ENCODE assay signal across 25 cellular contexts in the genomic region with DNA sequence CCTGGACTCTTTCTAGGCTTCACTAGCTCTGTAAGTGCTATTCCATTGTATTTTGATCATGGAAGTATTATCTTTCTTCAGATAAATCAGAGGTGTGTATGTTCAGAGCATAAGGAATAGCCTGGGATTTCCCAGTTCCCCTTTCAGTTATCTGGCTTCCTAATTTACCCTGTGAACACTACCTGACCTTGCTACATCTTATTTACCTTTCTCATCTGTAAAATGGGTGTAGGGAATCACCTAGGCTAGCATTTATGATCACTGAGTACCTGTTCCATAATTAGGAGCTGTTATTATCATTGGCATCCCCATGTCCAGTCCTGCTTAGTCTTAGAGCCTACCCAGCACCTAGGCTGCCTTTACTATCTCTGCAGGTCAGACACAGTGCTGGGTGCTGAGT.
A peak's percentile ranks its signal among the peaks of the same experiment; 100 is the strongest.
DNase-seq lines count a peak whose midpoint lies in the region; ATAC-seq, FAIRE-seq and TF ChIP-seq lines count a peak whose summit lies in the region.
"Had no signal": no experiment of that assay in that cellular context is flagged by ENCODE, and none has a peak within 500 bp of the region (broad histone marks: within the 10 kb centered on the region; RNA-seq: fewer than 3 reads in every experiment).

No MANE protein-coding gene starts in this region.

- H3K9me3 ChIP-seq in AG04450 (ENCODE audit: control insufficient read depth, insufficient read depth, low read length), result no peaks in the 10 kb centered on the region
- H3K9me3 ChIP-seq in colonic mucosa, result no peaks in the 10 kb centered on the region
- no peaks in the 10 kb centered on the region for H3K9me3 ChIP-seq in liver (ENCODE audit: control insufficient read depth in 4 of 4, low read length in 3 of 4)
- H3K9me3 ChIP-seq in stomach smooth muscle (ENCODE audit: control insufficient read depth in 2 of 2, low read length in 2 of 2), result no peaks in the 10 kb centered on the region
- H3K9me3 ChIP-seq: BLaER1 treated with 17β-estradiol and CSF1 and Interleukin-3, amounts not matched to agents 10 nM and 100 nM had no signal

- H3K36me3 ChIP-seq in colonic mucosa (no peaks in the 10 kb centered on the region), liver (ENCODE audit: control insufficient read depth in 4 of 4, insufficient read depth in 3 of 4, low read depth in 1 of 4, low read length in 3 of 4) (no peaks in the 10 kb centered on the region), stomach smooth muscle (ENCODE audit: control insufficient read depth in 2 of 2, insufficient read depth in 2 of 2, low read length in 2 of 2) (no peaks in the 10 kb centered on the region)
- H3K36me3 ChIP-seq: BLaER1 treated with 17β-estradiol and CSF1 and Interleukin-3, amounts not matched to agents 10 nM and 100 nM had no signal

- H3K27me3 Mint-ChIP-seq in activated CD4-positive, alpha-beta memory T cell treated with anti-CD3 and anti-CD28 coated beads for 36 hours, result peaks cover 4% of the 10 kb centered on the region
- H3K27me3 Mint-ChIP-seq: stimulated activated naive B cell treated with anti-CD40 and anti-IgM and Interleukin-4, amounts not matched to agents 10 μg/mL and 1 μg/mL and 100 μg/mL, for 72 hours; T-helper 17 cell had no signal

- TF ChIP-seq RAD21 in liver (IDR thresholded peaks at IDR 0.05), result no peak

- H3K4me1 Mint-ChIP-seq in activated CD4-positive, alpha-beta memory T cell treated with anti-CD3 and anti-CD28 coated beads for 36 hours (ENCODE audit: low read depth), result no peaks in the 10 kb centered on the region
- H3K4me1 Mint-ChIP-seq: stimulated activated naive B cell treated with anti-CD40 and anti-IgM and Interleukin-4, amounts not matched to agents 10 μg/mL and 1 μg/mL and 100 μg/mL, for 72 hours; T-helper 17 cell had no signal

- ATAC-seq in HG03571 (IDR thresholded peaks at IDR 0.05; ENCODE audit: unreplicated experiment), result no peak
- ATAC-seq: activated naive CD4-positive, alpha-beta T cell treated with anti-CD3 and anti-CD28 coated beads, Interleukin-2, amount 50 U/mL, for 72 hours; esophagus mucosa; left colon; stimulated activated naive B cell treated with anti-CD40 and anti-IgM and Interleukin-4, amounts not matched to agents 10 μg/mL and 1 μg/mL and 100 μg/mL, for 72 hours; T-helper 17 cell had no signal

- H3K4me3 ChIP-seq in AG04450 (ENCODE audit: low read depth, low read length) (no peak overlapping the region), colonic mucosa (no peak overlapping the region), liver (ENCODE audit: low read depth in 1 of 3, low read length in 3 of 3) (no peak overlapping the region), stomach smooth muscle (ENCODE audit: low read length in 2 of 2) (peak overlapping the region in 1 of 2 donors; percentile 44)
- H3K4me3 ChIP-seq: BLaER1 treated with 17β-estradiol and CSF1 and Interleukin-3, amounts not matched to agents 10 nM and 100 nM; smooth muscle cell had no signal

- no peak overlapping the region for H3K4me3 Mint-ChIP-seq in activated CD4-positive, alpha-beta memory T cell treated with anti-CD3 and anti-CD28 coated beads for 36 hours
- H3K4me3 Mint-ChIP-seq: stimulated activated naive B cell treated with anti-CD40 and anti-IgM and Interleukin-4, amounts not matched to agents 10 μg/mL and 1 μg/mL and 100 μg/mL, for 72 hours; T-helper 17 cell had no signal

- no peaks in the 10 kb centered on the region for H3K27me3 ChIP-seq in AG04450 (ENCODE audit: control insufficient read depth, insufficient read depth, low read length)
- H3K27me3 ChIP-seq in colonic mucosa, result no peaks in the 10 kb centered on the region
- H3K27me3 ChIP-seq in liver (ENCODE audit: control insufficient read depth in 4 of 4, insufficient read depth in 4 of 4, low read length in 3 of 4), result no peaks in the 10 kb centered on the region
- no peaks in the 10 kb centered on the region for H3K27me3 ChIP-seq in stomach smooth muscle (ENCODE audit: control insufficient read depth in 1 of 2, insufficient read depth in 2 of 2, low read length in 2 of 2)
- H3K27me3 ChIP-seq: BLaER1 treated with 17β-estradiol and CSF1 and Interleukin-3, amounts not matched to agents 10 nM and 100 nM had no signal

- H3K4me1 ChIP-seq in colonic mucosa, result no peaks in the 10 kb centered on the region
- peaks cover 4 to 33% (median 25%) of the 10 kb centered on the region in 4 donors for H3K4me1 ChIP-seq in liver (ENCODE audit: control insufficient read depth in 4 of 4, insufficient read depth in 4 of 4, low read length in 3 of 4)
- H3K4me1 ChIP-seq in stomach smooth muscle (ENCODE audit: control insufficient read depth, insufficient read depth, low read length), result peaks cover 23% of the 10 kb centered on the region

- no peak overlapping the region for H3K9ac ChIP-seq in colonic mucosa (ENCODE audit: low read depth in 2 of 2, low read length in 2 of 2)
- no peak overlapping the region for H3K9ac ChIP-seq in liver (ENCODE audit: low read depth in 1 of 2, low read length in 2 of 2)
- peak overlapping the region in 1 of 2 donors; percentile 21 for H3K9ac ChIP-seq in stomach smooth muscle (ENCODE audit: low read length in 2 of 2)
- H3K9ac ChIP-seq: BLaER1 treated with 17β-estradiol and CSF1 and Interleukin-3, amounts not matched to agents 10 nM and 100 nM had no signal

- TF ChIP-seq CTCF in AG04450 (IDR thresholded peaks at IDR 0.05; ENCODE audit: low read depth, low read length) (no peak), colonic mucosa (IDR thresholded peaks at IDR 0.05) (no peak), liver (IDR thresholded peaks at IDR 0.05; ENCODE audit: low read depth, low read length, missing input control) (no peak)

- H3K27ac ChIP-seq in AG04450 (ENCODE audit: low read depth, low read length) (peak overlapping the region; percentile 95), colonic mucosa (peak overlapping the region; percentile 24), liver (ENCODE audit: low read depth in 1 of 2, low read length in 2 of 2) (peak overlapping the region; percentile 15 to 65), stomach smooth muscle (ENCODE audit: low read length) (peak overlapping the region; percentile 76)
- H3K27ac ChIP-seq: BLaER1 treated with 17β-estradiol and CSF1 and Interleukin-3, amounts not matched to agents 10 nM and 100 nM had no signal

- CTCF ChIA-PET in AG04450 (lab: Charles Lee), result no interaction called here
- CTCF ChIA-PET in activated CD4-positive, alpha-beta memory T cell treated with anti-CD3 and anti-CD28 coated beads for 36 hours (lab: Charles Lee), result no interaction called here

- H3K36me3 Mint-ChIP-seq in activated CD4-positive, alpha-beta memory T cell treated with anti-CD3 and anti-CD28 coated beads for 36 hours, result no peaks in the 10 kb centered on the region
- H3K36me3 Mint-ChIP-seq: activated naive CD4-positive, alpha-beta T cell treated with anti-CD3 and anti-CD28 coated beads, Interleukin-2, amount 50 U/mL, for 72 hours; stimulated activated naive B cell treated with anti-CD40 and anti-IgM and Interleukin-4, amounts not matched to agents 10 μg/mL and 1 μg/mL and 100 μg/mL, for 72 hours had no signal

- POLR2A ChIA-PET in AG04450 (lab: Yijun Ruan, JAX), result interaction anchor here (0.6 kb wide), 1 partner anchor 35 kb away, joined by 7 read pairs; no protein-coding TSS in a partner anchor
- POLR2A ChIA-PET in activated CD4-positive, alpha-beta memory T cell treated with anti-CD3 and anti-CD28 coated beads for 36 hours (lab: Charles Lee), result no interaction called here

- no peak for FAIRE-seq in RCC 7860 (lab: Jason Lieb, UNC)

- DNase-seq in AG04450 (ENCODE audit: low read depth, low spot score) (no peak), colonic mucosa (no peak), RCC 7860 (ENCODE audit: low spot score) (no peak), DMS153 (lab: John Stamatoyannopoulos, UW) (no peak)
- no peak for DNase-seq in activated CD4-positive, alpha-beta memory T cell treated with anti-CD3 and anti-CD28 coated beads for 36 hours
- DNase-seq: activated CD4-positive, alpha-beta T cell treated with anti-CD3 and anti-CD28 coated beads for 48 hours; cerebellar nuclear complex; effector CD4-positive, alpha-beta T cell; EL; NCI-H1417; NCI-H510A; stimulated activated CD4-positive, alpha-beta T cell treated with anti-CD3 and anti-CD28 coated beads, Interleukin-2, amount 100 ng/mL, for 48 hours; stimulated activated naive B cell treated with anti-CD40 and anti-IgM and Interleukin-4, amounts not matched to agents 10 μg/mL and 1 μg/mL and 100 μg/mL, for 72 hours; T-helper 17 cell; trophoblast cell had no signal

- intact Hi-C loops in colonic mucosa (cut with DNase I), result no loop called here
- intact Hi-C loops in activated CD4-positive, alpha-beta memory T cell treated with anti-CD3 and anti-CD28 coated beads for 36 hours (cut with micrococcal nuclease), result no loop called here

- H3K9me3 Mint-ChIP-seq in activated CD4-positive, alpha-beta memory T cell treated with anti-CD3 and anti-CD28 coated beads for 36 hours, result no peaks in the 10 kb centered on the region
- H3K9me3 Mint-ChIP-seq: activated naive CD4-positive, alpha-beta T cell treated with anti-CD3 and anti-CD28 coated beads, Interleukin-2, amount 50 U/mL, for 72 hours; nephron progenitor cell; stimulated activated naive B cell treated with anti-CD40 and anti-IgM and Interleukin-4, amounts not matched to agents 10 μg/mL and 1 μg/mL and 100 μg/mL, for 72 hours had no signal

- H3K27ac Mint-ChIP-seq in activated CD4-positive, alpha-beta memory T cell treated with anti-CD3 and anti-CD28 coated beads for 36 hours, result no peak overlapping the region
- H3K27ac Mint-ChIP-seq: activated naive CD4-positive, alpha-beta T cell treated with anti-CD3 and anti-CD28 coated beads, Interleukin-2, amount 50 U/mL, for 72 hours; progenitor cell of endocrine pancreas; stimulated activated naive B cell treated with anti-CD40 and anti-IgM and Interleukin-4, amounts not matched to agents 10 μg/mL and 1 μg/mL and 100 μg/mL, for 72 hours; T-helper 17 cell had no signal

Comparison
In these comparisons a context has a peak if more than half of its experiments do, and no peak if none do; other contexts are left out.
1. H3K27ac ChIP-seq: peak in every context shown above with its lines; median percentile 95 in AG04450; 76 in stomach smooth muscle; 40 in liver; 24 in colonic mucosa.